Comparison of ENCODE assay signal across 10 cellular contexts in genomic region chr19:10299545-10300458, GRCh38. TPM values are rescaled to one million over a fixed set of nuclear protein-coding genes. Genes with fewer than 3 reads are reported as not detected.
DNase-seq lines count a peak whose midpoint lies in the region; TF ChIP-seq lines count a peak whose summit lies in the region.
"Had no signal": no experiment of that assay in that cellular context is flagged by ENCODE, and none has a peak within 500 bp of the region (broad histone marks: within the 10 kb centered on the region; RNA-seq: fewer than 3 reads in every experiment).

No MANE protein-coding gene starts in this region.

- no peak overlapping the region for H2BK15ac ChIP-seq in neuronal stem cell (ENCODE audit: low read length)

- H3K79me1 ChIP-seq in neuronal stem cell (ENCODE audit: low read depth, low read length), result no peaks in the 10 kb centered on the region

- peak; percentile 100 for DNase-seq in OCI-M1 (lab: John Stamatoyannopoulos, UW)
- DNase-seq in neuronal stem cell (ENCODE audit: low spot score), result no peak
- DNase-seq in NCI-H1105 (lab: John Stamatoyannopoulos, UW), result no peak
- no peak for DNase-seq in NCI-H1417 (lab: John Stamatoyannopoulos, UW)
- no peak for DNase-seq in activated CD4-positive, CD25-positive, alpha-beta regulatory T cell treated with anti-CD3 and anti-CD28 coated beads, Interleukin-2, amount 50 U/mL, for 72 hours
- DNase-seq: amniotic stem cell; effector CD8-positive, alpha-beta T cell; NCI-H510A had no signal

- TF ChIP-seq CTCF in HEK293 (tag by site-specific recombination; IDR thresholded peaks at IDR 0.05), result no peak

- peaks cover 17 to 25% (median 25%) of the 10 kb centered on the region in 3 experiments for H3K27me3 ChIP-seq in neuronal stem cell (ENCODE audit: control insufficient read depth in 3 of 3, insufficient read depth in 3 of 3, low read depth in 1 of 3, low read length in 3 of 3)

- H3K9me3 ChIP-seq in HEK293 (ENCODE audit: control insufficient read depth, insufficient read depth, low read depth, low read length) (no peaks in the 10 kb centered on the region), neuronal stem cell (replicated peaks in 1 of 2; ENCODE audit: control insufficient read depth in 2 of 2, insufficient read depth in 1 of 2, low read depth in 1 of 2, low read length in 2 of 2) (no peaks in the 10 kb centered on the region)
- H3K9me3 ChIP-seq: vagina had no signal

- H2AFZ ChIP-seq in neuronal stem cell (ENCODE audit: low read length), result peak overlapping the region; percentile 56

- peak overlapping the region; percentile 47 for H2BK120ac ChIP-seq in neuronal stem cell (ENCODE audit: low read depth, low read length)

- peak overlapping the region; percentile 87 for H2BK5ac ChIP-seq in neuronal stem cell (ENCODE audit: low read length)

- H3K4me2 ChIP-seq in neuronal stem cell (ENCODE audit: insufficient read depth, low read length, poor library complexity, severe bottlenecking), result no peak overlapping the region

- H3K4me1 ChIP-seq in HEK293 (ENCODE audit: control insufficient read depth, insufficient read depth, low read length), result no peaks in the 10 kb centered on the region
- H3K4me1 ChIP-seq in neuronal stem cell (ENCODE audit: control insufficient read depth in 2 of 2, insufficient read depth in 1 of 2, low read depth in 1 of 2, low read length in 2 of 2), result peaks cover 7% of the 10 kb centered on the region in 2 donors

- H3K14ac ChIP-seq in neuronal stem cell (ENCODE audit: low read length), result no peak overlapping the region

- POLR2A ChIA-PET in HEK293 (lab: Yijun Ruan, JAX), result interaction anchor here (0.8 kb wide), 2 partner anchors 15 to 41 kb away, joined by 5 to 8 read pairs; no protein-coding TSS in a partner anchor

- H4K91ac ChIP-seq in neuronal stem cell (ENCODE audit: low read depth, low read length, poor library complexity), result no peak overlapping the region

- no peak overlapping the region for H3K4ac ChIP-seq in neuronal stem cell (ENCODE audit: low read length)

- peak overlapping the region; percentile 70 for H2AK5ac ChIP-seq in neuronal stem cell (ENCODE audit: low read depth, low read length)

- H3K23ac ChIP-seq in neuronal stem cell (ENCODE audit: low read depth, low read length, poor library complexity), result peak overlapping the region; percentile 68

- no peak overlapping the region for H3K18ac ChIP-seq in neuronal stem cell (ENCODE audit: low read length)

- peak overlapping the region; percentile 76 for H4K8ac ChIP-seq in neuronal stem cell (ENCODE audit: low read depth, low read length)

- H3K27ac ChIP-seq in HEK293 (ENCODE audit: extremely low read depth, low read depth, low read length) (no peak overlapping the region), neuronal stem cell (replicated peaks; ENCODE audit: low read length) (no peak overlapping the region)
- H3K27ac ChIP-seq: vagina had no signal

- H3K4me3 ChIP-seq in HEK293 (ENCODE audit: low read depth, low read length) (no peak overlapping the region), neuronal stem cell (ENCODE audit: low read length in 2 of 2) (peak overlapping the region in 1 of 2 donors; percentile 6)
- H3K4me3 ChIP-seq: vagina had no signal

- H3K9ac ChIP-seq in neuronal stem cell (ENCODE audit: low read depth, low read length, poor library complexity), result peak overlapping the region; percentile 30

- no peak overlapping the region for H2BK12ac ChIP-seq in neuronal stem cell (ENCODE audit: low read length)

- H3K36me3 ChIP-seq in HEK293 (ENCODE audit: control insufficient read depth in 2 of 2, insufficient read depth in 1 of 2, low read length in 2 of 2) (peaks cover 0 to 10% of the 10 kb centered on the region in 2 experiments; a peak in 1 of 3 replicates), neuronal stem cell (replicated peaks in 1 of 2; ENCODE audit: control insufficient read depth in 2 of 2, insufficient read depth in 2 of 2, low read length in 2 of 2) (peaks cover 0 to 2% of the 10 kb centered on the region in 2 donors)
- H3K36me3 ChIP-seq: vagina had no signal

- no CpG with 5 or more reads among the region's 14 CpGs for WGBS in neuronal stem cell (ENCODE audit: extremely low coverage in 2 of 2, insufficient read length in 2 of 2, insufficient replicate concordance in 1 of 2), 2 donors

- CTCF ChIA-PET in HEK293 (lab: Yijun Ruan, JAX), result interaction anchor here (0.6 to 2.1 kb wide), 5 partner anchors 15 to 106 kb away, joined by 3 to 8 read pairs (median 3); no protein-coding TSS in a partner anchor

TF ChIP-seq in HEK293, 187 proteins besides CTCF, POLR2A, EP300 and RAD21:
- no peak for TF ChIP-seq ZNF654 (tag by site-specific recombination; IDR thresholded peaks at IDR 0.05; ENCODE audit: low read depth)
- TF ChIP-seq ZNF112 (tag by site-specific recombination; IDR thresholded peaks at IDR 0.05), result no peak
- TF ChIP-seq ZNF341 (tag by site-specific recombination; IDR thresholded peaks at IDR 0.05; ENCODE audit: low read depth), result peak; percentile 39; the same call in 1 of the 2 replicates
- TF ChIP-seq ZNF121 (tag by site-specific recombination; IDR thresholded peaks at IDR 0.05), result no peak
- TF ChIP-seq ZNF335 (tag by site-specific recombination; conservative IDR thresholded peaks at IDR 0.05), result peak; percentile 90
- TF ChIP-seq ZNF571 (tag by site-specific recombination; IDR thresholded peaks at IDR 0.05), result no peak
- TF ChIP-seq ATF2 (tag by site-specific recombination; IDR thresholded peaks at IDR 0.05; ENCODE audit: low read depth), result no peak
- TF ChIP-seq ZBTB20 (tag by site-specific recombination; IDR thresholded peaks at IDR 0.05), result peak; percentile 46; the same call in 1 of the 2 replicates
- TF ChIP-seq EGR2 (tag by site-specific recombination; IDR thresholded peaks at IDR 0.05; ENCODE audit: low read depth), result peak; percentile 16; the same call in 1 of the 2 replicates
- TF ChIP-seq ZNF777 (tag by site-specific recombination; IDR thresholded peaks at IDR 0.05; ENCODE audit: borderline replicate concordance), result no peak
- TF ChIP-seq ZNF146 (tag by site-specific recombination; IDR thresholded peaks at IDR 0.05), result no peak
- TF ChIP-seq, protein P1, sequence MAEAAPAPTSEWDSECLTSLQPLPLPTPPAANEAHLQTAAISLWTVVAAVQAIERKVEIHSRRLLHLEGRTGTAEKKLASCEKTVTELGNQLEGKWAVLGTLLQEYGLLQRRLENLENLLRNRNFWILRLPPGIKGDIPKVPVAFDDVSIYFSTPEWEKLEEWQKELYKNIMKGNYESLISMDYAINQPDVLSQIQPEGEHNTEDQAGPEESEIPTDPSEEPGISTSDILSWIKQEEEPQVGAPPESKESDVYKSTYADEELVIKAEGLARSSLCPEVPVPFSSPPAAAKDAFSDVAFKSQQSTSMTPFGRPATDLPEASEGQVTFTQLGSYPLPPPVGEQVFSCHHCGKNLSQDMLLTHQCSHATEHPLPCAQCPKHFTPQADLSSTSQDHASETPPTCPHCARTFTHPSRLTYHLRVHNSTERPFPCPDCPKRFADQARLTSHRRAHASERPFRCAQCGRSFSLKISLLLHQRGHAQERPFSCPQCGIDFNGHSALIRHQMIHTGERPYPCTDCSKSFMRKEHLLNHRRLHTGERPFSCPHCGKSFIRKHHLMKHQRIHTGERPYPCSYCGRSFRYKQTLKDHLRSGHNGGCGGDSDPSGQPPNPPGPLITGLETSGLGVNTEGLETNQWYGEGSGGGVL (tag by site-specific recombination; IDR thresholded peaks at IDR 0.05), result peak; percentile 76
TF ChIP-seq in HEK293: peak in this region for 5.

RNA-seq across cellular contexts. Expression of gene ZGLP1, which starts 9.8 kb away (rescaled TPM):
- 3.5 TPM for polyA plus RNA-seq in neuronal stem cell (2013, experiment 1 of 2)
- polyA plus RNA-seq in neuronal stem cell (2013, experiment 2 of 2), result 4.2 TPM

RNA-seq across cellular contexts. Expression of gene ICAM5, which starts 10.1 kb away (rescaled TPM):
- polyA plus RNA-seq in neuronal stem cell (2013, experiment 1 of 2), result 0.73 TPM
- 0.84 TPM for polyA plus RNA-seq in neuronal stem cell (2013, experiment 2 of 2)

RNA-seq across cellular contexts. Expression of gene ICAM4, which starts 13.0 kb away (rescaled TPM):
- 0.56 TPM for polyA plus RNA-seq in neuronal stem cell (2013, experiment 1 of 2)
- polyA plus RNA-seq in neuronal stem cell (2013, experiment 2 of 2), result 0.48 TPM

RNA-seq across cellular contexts. Expression of gene FDX2, which starts 16.0 kb away (rescaled TPM):
- 13.4 TPM for polyA plus RNA-seq in neuronal stem cell (2013, experiment 1 of 2)
- polyA plus RNA-seq in neuronal stem cell (2013, experiment 2 of 2), result 13.5 TPM

RNA-seq across cellular contexts. Expression of gene ICAM1, which starts 28.9 kb away (rescaled TPM):
- 0.53 TPM for polyA plus RNA-seq in neuronal stem cell (2013, experiment 1 of 2)
- polyA plus RNA-seq in neuronal stem cell (2013, experiment 2 of 2), result 0.43 TPM
